ENCODE assay signal across 8 cellular contexts in the genomic region with DNA sequence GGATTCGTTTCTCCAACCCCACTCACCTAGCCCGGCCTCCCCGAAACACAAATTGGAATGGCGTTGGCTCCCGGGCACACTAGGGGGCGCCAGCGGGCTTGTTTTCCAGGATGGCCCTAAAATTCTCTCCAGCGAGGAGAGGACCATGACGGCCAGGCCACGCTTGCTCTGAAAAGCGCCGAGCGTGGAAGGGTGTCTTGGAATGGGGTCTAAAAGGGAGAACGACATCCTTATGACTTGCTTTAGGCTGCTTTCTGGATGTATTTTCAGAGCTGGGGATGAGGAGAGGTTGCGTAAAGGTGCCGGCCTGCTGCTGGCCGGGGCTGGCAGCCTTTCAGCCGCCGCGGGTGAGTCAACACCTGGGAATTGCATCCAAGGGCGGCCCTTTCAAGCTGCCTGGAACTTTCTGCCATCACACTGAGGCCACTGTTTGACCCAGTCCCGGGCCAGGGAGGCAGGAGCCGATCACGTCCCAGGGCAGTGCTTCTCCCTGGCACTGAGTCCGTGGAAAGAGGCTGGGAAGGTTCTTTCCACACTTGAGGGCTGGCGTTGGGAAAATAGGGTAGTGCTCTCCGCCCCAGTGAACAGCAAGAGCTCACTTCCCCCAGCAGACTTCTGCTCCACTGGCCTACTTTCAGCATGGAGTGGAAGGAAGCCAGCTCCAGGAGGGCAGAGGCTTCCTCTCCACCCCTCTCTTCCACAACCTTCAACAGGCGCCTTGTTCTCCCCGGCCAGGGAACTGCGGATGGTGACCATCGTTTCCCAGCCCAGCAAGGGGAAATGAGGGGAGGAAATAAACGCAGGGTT.
DNase-seq lines count a peak whose midpoint lies in the region; ATAC-seq and TF ChIP-seq lines count a peak whose summit lies in the region.

No MANE protein-coding gene starts in this region.

- H3K4me3 ChIP-seq in PC-9 (peak overlapping the region; percentile 50; the same call in 1 of the 2 replicates), esophagus squamous epithelium (peak overlapping the region; percentile 30 to 63 (median 44))

- H3K27ac ChIP-seq in PC-9, result no peak overlapping the region
- H3K27ac ChIP-seq in esophagus squamous epithelium, result peak overlapping the region; percentile 69 to 92 (median 84)

- peak overlapping the region in 5 of 7 donors; percentile 48 to 60 (median 58) for H3K27ac Mint-ChIP-seq in CD14-positive monocyte
- peak overlapping the region in 3 of 6 donors; percentile 32 to 63 (median 49) for H3K27ac Mint-ChIP-seq in naive B cell

- no peak for TF ChIP-seq POLR2A in esophagus squamous epithelium (IDR thresholded peaks at IDR 0.05)

- peak overlapping the region; percentile 42; the same call in 1 of the 2 replicates for H2AFZ ChIP-seq in PC-9

- H3K4me1 Mint-ChIP-seq in CD14-positive monocyte, result peaks cover 16% of the 10 kb centered on the region
- peaks cover 5 to 15% (median 15%) of the 10 kb centered on the region in 3 donors for H3K4me1 Mint-ChIP-seq in naive B cell

- POLR2A ChIA-PET in PC-9 (lab: Charles Lee; ENCODE audit: unreplicated experiment), result no interaction called here

- peaks cover 6% of the 10 kb centered on the region; the same call in 1 of the 2 replicates for H3K4me1 ChIP-seq in PC-9 (replicated peaks; ENCODE audit: insufficient read depth)
- H3K4me1 ChIP-seq in esophagus squamous epithelium, result peaks cover 9 to 17% (median 12%) of the 10 kb centered on the region in 3 donors

- TF ChIP-seq EP300 in Ishikawa (IDR thresholded peaks at IDR 0.05; ENCODE audit: borderline replicate concordance), result no peak

- H3K9me3 Mint-ChIP-seq in CD14-positive monocyte (peaks cover 0 to 9% (median 5%) of the 10 kb centered on the region in 7 donors), naive B cell (peaks cover 4 to 17% (median 5%) of the 10 kb centered on the region in 7 donors)

- no peaks in the 10 kb centered on the region for H3K79me2 ChIP-seq in PC-9 (ENCODE audit: low read depth)

- H3F3A ChIP-seq in PC-9 (ENCODE audit: insufficient read depth, low read depth), result peaks cover 4% of the 10 kb centered on the region; the same call in 1 of the 2 replicates

- H3K36me3 ChIP-seq in PC-9 (ENCODE audit: low read depth), result no peaks in the 10 kb centered on the region
- no peaks in the 10 kb centered on the region for H3K36me3 ChIP-seq in esophagus squamous epithelium

- CTCF ChIA-PET in PC-9 (lab: Charles Lee), result no interaction called here

- no peaks in the 10 kb centered on the region for H3K9me2 ChIP-seq in PC-9 (ENCODE audit: insufficient read depth)

- peak overlapping the region; percentile 77 for H3K4me2 ChIP-seq in PC-9

- peak; percentile 66 for DNase-seq in CD14-positive monocyte (ENCODE audit: low spot score)
- peak; percentile 52 to 65 for DNase-seq in PC-9
- peak; percentile 59 for DNase-seq in activated T-helper 1 cell treated with Interleukin-2 at 50 U/mL for 16 hours (ENCODE audit: low read depth)
- no peak for DNase-seq in esophagus squamous epithelium (lab: John Stamatoyannopoulos, UW)
- DNase-seq in naive B cell, result peak; percentile 66
- DNase-seq in stimulated activated CD8-positive, alpha-beta memory T cell treated with anti-CD3 and anti-CD28 coated beads, Interleukin-7, amount 100 ng/mL, for 48 hours (ENCODE audit: extremely low read depth in 1 of 2, low read depth in 1 of 2), result peak; percentile 58 to 59

- intact Hi-C loops in CD14-positive monocyte (cut with micrococcal nuclease) (no loop called here), PC-9 (cut with micrococcal nuclease; ENCODE audit: unreplicated experiment) (loop anchor here (2.0 to 10.0 kb wide), 4 partner anchors 96 to 378 kb away; no protein-coding TSS in a partner anchor), esophagus squamous epithelium (cut with DNase I) (no loop called here)

- H3K27me3 ChIP-seq in PC-9 (ENCODE audit: insufficient read depth, low read depth), result peaks cover 12% of the 10 kb centered on the region; the same call in 1 of the 2 replicates
- no peaks in the 10 kb centered on the region for H3K27me3 ChIP-seq in esophagus squamous epithelium

- BruUV-seq in PC-9 (replicated peaks; lab: Mats Ljungman, UMichigan), result no TSS peak

- H3K9me3 ChIP-seq in PC-9 (ENCODE audit: insufficient read depth, low read depth) (no peaks in the 10 kb centered on the region), esophagus squamous epithelium (no peaks in the 10 kb centered on the region)

- WGBS in esophagus squamous epithelium, 2 donors, result 2 to 4% methylated on average over 10 to 24 of the region's 32 CpGs

- no peaks in the 10 kb centered on the region for H3K36me3 Mint-ChIP-seq in CD14-positive monocyte
- H3K36me3 Mint-ChIP-seq in naive B cell, result peaks cover 0 to 8% of the 10 kb centered on the region in 2 donors

- no peaks in the 10 kb centered on the region for H4K20me1 ChIP-seq in PC-9 (ENCODE audit: insufficient read depth)

- H3K4me3 Mint-ChIP-seq in CD14-positive monocyte (peak overlapping the region; percentile 77 to 92), naive B cell (peak overlapping the region; percentile 58 to 89 (median 82))

- H3K27me3 Mint-ChIP-seq in CD14-positive monocyte (ENCODE audit: low read depth in 3 of 3) (peaks cover 15 to 17% (median 16%) of the 10 kb centered on the region in 3 donors), naive B cell (peaks cover 19 to 45% (median 39%) of the 10 kb centered on the region in 3 donors)

- peak; percentile 88 for TF ChIP-seq RAD21 in Ishikawa (IDR thresholded peaks at IDR 0.05; ENCODE audit: low read depth)

- ATAC-seq in GM19467 (IDR thresholded peaks at IDR 0.05; ENCODE audit: unreplicated experiment) (peak; percentile 77), naive B cell (ENCODE audit: low read depth in 2 of 2) (peak; percentile 61 to 71)

- TF ChIP-seq CTCF in CD14-positive monocyte (IDR thresholded peaks at IDR 0.05) (peak; percentile 94), PC-9 (conservative IDR thresholded peaks at IDR 0.05) (peak; percentile 96), esophagus squamous epithelium (IDR thresholded peaks at IDR 0.05) (peak; percentile 84 to 96 (median 94))

TF ChIP-seq in Ishikawa, 13 proteins besides CTCF, POLR2A, EP300 and RAD21:
- TF ChIP-seq ZBTB7A (IDR thresholded peaks at IDR 0.05; ENCODE audit: low read depth) (no peak), TCF12 (IDR thresholded peaks at IDR 0.05; ENCODE audit: low read depth) (0 out of 2 replicates have a peak, but pooled peaks have one; percentile 23), CEBPB (IDR thresholded peaks at IDR 0.05) (peak; percentile 79), YY1 (IDR thresholded peaks at IDR 0.05; ENCODE audit: low read depth) (no peak; the same call in 1 of the 2 replicates), FOXM1 (IDR thresholded peaks at IDR 0.05; ENCODE audit: borderline replicate concordance, low read depth) (0 out of 2 replicates have a peak, but pooled peaks have one; percentile 16), TEAD4 (IDR thresholded peaks at IDR 0.05) (peak; percentile 55; the same call in 1 of the 2 replicates), CREB1 (IDR thresholded peaks at IDR 0.05; ENCODE audit: low read depth) (no peak), NFIC (IDR thresholded peaks at IDR 0.05) (peak; percentile 70), TAF1 (IDR thresholded peaks at IDR 0.05; ENCODE audit: low read depth) (peak; percentile 29; the same call in 1 of the 2 replicates), EGR1 (IDR thresholded peaks at IDR 0.05) (no peak)
- TF ChIP-seq, protein P1, sequence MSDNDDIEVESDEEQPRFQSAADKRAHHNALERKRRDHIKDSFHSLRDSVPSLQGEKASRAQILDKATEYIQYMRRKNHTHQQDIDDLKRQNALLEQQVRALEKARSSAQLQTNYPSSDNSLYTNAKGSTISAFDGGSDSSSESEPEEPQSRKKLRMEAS (IDR thresholded peaks at IDR 0.05), result no peak
- TF ChIP-seq, protein P2, sequence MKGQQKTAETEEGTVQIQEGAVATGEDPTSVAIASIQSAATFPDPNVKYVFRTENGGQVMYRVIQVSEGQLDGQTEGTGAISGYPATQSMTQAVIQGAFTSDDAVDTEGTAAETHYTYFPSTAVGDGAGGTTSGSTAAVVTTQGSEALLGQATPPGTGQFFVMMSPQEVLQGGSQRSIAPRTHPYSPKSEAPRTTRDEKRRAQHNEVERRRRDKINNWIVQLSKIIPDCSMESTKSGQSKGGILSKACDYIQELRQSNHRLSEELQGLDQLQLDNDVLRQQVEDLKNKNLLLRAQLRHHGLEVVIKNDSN (IDR thresholded peaks at IDR 0.05), result peak; percentile 15; the same call in 1 of the 2 replicates
- TF ChIP-seq, protein P3, sequence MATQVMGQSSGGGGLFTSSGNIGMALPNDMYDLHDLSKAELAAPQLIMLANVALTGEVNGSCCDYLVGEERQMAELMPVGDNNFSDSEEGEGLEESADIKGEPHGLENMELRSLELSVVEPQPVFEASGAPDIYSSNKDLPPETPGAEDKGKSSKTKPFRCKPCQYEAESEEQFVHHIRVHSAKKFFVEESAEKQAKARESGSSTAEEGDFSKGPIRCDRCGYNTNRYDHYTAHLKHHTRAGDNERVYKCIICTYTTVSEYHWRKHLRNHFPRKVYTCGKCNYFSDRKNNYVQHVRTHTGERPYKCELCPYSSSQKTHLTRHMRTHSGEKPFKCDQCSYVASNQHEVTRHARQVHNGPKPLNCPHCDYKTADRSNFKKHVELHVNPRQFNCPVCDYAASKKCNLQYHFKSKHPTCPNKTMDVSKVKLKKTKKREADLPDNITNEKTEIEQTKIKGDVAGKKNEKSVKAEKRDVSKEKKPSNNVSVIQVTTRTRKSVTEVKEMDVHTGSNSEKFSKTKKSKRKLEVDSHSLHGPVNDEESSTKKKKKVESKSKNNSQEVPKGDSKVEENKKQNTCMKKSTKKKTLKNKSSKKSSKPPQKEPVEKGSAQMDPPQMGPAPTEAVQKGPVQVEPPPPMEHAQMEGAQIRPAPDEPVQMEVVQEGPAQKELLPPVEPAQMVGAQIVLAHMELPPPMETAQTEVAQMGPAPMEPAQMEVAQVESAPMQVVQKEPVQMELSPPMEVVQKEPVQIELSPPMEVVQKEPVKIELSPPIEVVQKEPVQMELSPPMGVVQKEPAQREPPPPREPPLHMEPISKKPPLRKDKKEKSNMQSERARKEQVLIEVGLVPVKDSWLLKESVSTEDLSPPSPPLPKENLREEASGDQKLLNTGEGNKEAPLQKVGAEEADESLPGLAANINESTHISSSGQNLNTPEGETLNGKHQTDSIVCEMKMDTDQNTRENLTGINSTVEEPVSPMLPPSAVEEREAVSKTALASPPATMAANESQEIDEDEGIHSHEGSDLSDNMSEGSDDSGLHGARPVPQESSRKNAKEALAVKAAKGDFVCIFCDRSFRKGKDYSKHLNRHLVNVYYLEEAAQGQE (IDR thresholded peaks at IDR 0.05; ENCODE audit: low read depth), result no peak
